19 cellular contexts compared by ENCODE assay signal in the genomic region with DNA sequence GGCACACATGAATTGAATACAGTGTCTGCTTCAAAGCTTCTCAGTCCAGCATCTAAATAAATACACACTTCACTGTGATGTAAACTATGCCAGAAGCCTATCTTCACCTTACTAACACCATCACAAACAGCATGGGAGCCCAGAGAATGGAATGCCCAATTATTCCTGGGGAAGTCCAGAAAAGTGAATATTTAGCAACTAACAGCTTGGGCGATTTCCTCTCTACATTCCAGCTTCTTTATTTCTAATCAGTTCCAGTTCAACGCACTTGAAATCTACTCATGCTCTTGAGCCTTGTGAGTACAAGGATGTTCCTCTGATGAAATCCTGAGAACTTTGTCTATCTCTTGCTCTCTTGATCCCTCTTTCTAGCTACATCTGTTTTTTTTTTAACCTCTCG.
DNase-seq lines count a peak whose midpoint lies in the region; ATAC-seq and TF ChIP-seq lines count a peak whose summit lies in the region.
"Had no signal": no experiment of that assay in that cellular context is flagged by ENCODE, and none has a peak within 500 bp of the region (broad histone marks: within the 10 kb centered on the region; RNA-seq: fewer than 3 reads in every experiment).

No MANE protein-coding gene starts in this region.

- H3K4me3 ChIP-seq in BLaER1 (no peak overlapping the region), fibroblast of pulmonary artery (replicated peaks; ENCODE audit: low read depth, low read length) (no peak overlapping the region)
- H3K4me3 ChIP-seq: GM23248, Peyer's patch had no signal

- H3K27ac ChIP-seq in BLaER1: no peak overlapping the region
- H3K27ac ChIP-seq: GM23248, Peyer's patch had no signal

- no peaks in the 10 kb centered on the region for H3K27me3 ChIP-seq in BLaER1
- H3K27me3 ChIP-seq: Peyer's patch had no signal

- H3K4me1 ChIP-seq in BLaER1: peaks cover 9% of the 10 kb centered on the region
- H3K4me1 ChIP-seq: Peyer's patch had no signal

- DNase-seq in HS-5 (ENCODE audit: low read depth) (peak; percentile 25), fibroblast of pulmonary artery (ENCODE audit: low read depth) (peak; percentile 1), omental fat pad (ENCODE audit: low spot score) (no peak), NCI-H2081 treated with DMSO at 0.1 percent for 48 hours (lab: John Stamatoyannopoulos, UW) (no peak)
- DNase-seq in central memory CD4-positive, alpha-beta T cell: no peak
- DNase-seq: CD4-positive, alpha-beta memory T cell; DND-41; GF-D8; GM23248; NCI-H1105; NCI-H1694; NCI-H2171; NCI-H510A treated with DMSO at 0.1 percent for 48 hours; Peyer's patch; Right ventricle myocardium superior; SK-N-SH had no signal

- no peaks in the 10 kb centered on the region for H3K9me3 ChIP-seq in BLaER1
- H3K9me3 ChIP-seq: Peyer's patch, SK-N-SH had no signal

- TF ChIP-seq CTCF in fibroblast of pulmonary artery (IDR thresholded peaks at IDR 0.05; ENCODE audit: low read length, missing control alignments): no peak
- TF ChIP-seq CTCF in omental fat pad (IDR thresholded peaks at IDR 0.05): no peak

- no peak overlapping the region for H3K9ac ChIP-seq in BLaER1
- H3K9ac ChIP-seq: GM23248, SK-N-SH had no signal

- no peaks in the 10 kb centered on the region for H3K36me3 ChIP-seq in BLaER1
- H3K36me3 ChIP-seq: Peyer's patch had no signal

- ATAC-seq in omental fat pad (ENCODE audit: low FRiP score) (peak; percentile 6), esophagus mucosa (no peak)
- ATAC-seq: HCT116 had no signal

- peak overlapping the region; percentile 45 for H3K4me2 ChIP-seq in BLaER1
- H3K4me2 ChIP-seq: SK-N-SH had no signal

- H4K20me1 ChIP-seq in BLaER1: no peaks in the 10 kb centered on the region

Comparison
In these comparisons a context has a peak if more than half of its experiments do, and no peak if none do; other contexts are left out.
1. DNase-seq: peak in HS-5 (single experiment) and fibroblast of pulmonary artery (single experiment); none in omental fat pad (single experiment), NCI-H2081 treated with DMSO at 0.1 percent for 48 hours (single experiment) and central memory CD4-positive, alpha-beta T cell (single experiment).